7 cellular contexts compared by ENCODE assay signal in the genomic region with DNA sequence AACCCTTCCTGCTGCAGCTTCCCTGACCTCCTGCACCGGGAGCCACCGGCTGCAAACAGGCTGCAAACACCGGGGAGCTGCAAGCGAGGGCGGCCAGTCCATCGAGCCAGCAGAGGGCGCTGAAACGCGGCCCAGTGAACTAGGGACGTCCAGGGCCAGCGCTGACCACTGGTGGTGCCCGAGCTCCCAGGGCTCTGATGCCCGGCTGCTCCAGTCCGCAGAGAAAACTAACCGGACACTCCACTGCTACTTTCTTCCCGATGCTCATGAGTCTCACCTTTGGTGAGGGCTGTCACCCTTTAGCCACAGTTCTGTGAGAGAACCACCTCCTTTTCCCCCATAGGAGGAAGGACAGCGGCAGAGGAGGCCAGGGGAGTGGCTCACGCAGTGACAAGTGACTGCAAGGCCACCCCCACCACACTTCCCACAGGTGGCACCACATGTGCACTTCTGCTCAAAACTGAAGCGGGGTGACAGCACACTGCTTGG.
DNase-seq lines count a peak whose midpoint lies in the region; ATAC-seq and FAIRE-seq lines count a peak whose summit lies in the region.

No MANE protein-coding gene starts in this region.

- peak overlapping the region; percentile 35 for H3K9ac ChIP-seq in endocrine pancreas (ENCODE audit: control insufficient read depth, insufficient read depth, low read length)

- H3K36me3 Mint-ChIP-seq in memory B cell, result no peaks in the 10 kb centered on the region

- H3K36me3 ChIP-seq in endocrine pancreas (ENCODE audit: control insufficient read depth, insufficient read depth, low read length), result no peaks in the 10 kb centered on the region

- H3K27ac Mint-ChIP-seq in memory B cell, result no peak overlapping the region

- peak overlapping the region; percentile 43 for H3K4me3 ChIP-seq in endocrine pancreas (ENCODE audit: control insufficient read depth, insufficient read depth, low read length)

- no peaks in the 10 kb centered on the region for H3K4me1 ChIP-seq in endocrine pancreas (ENCODE audit: control insufficient read depth, insufficient read depth, low read length)

- peaks cover 20% of the 10 kb centered on the region for H3K4me1 Mint-ChIP-seq in memory B cell

- peak; percentile 49 for FAIRE-seq in GM19239 (lab: Jason Lieb, UNC)

- peak; percentile 24 for DNase-seq in GM19239 (ENCODE audit: insufficient read length, low spot score)
- DNase-seq in NCI-H774 (lab: John Stamatoyannopoulos, UW), result peak; percentile 24
- peak in 2 of 3 experiments; percentile 12 to 17 for DNase-seq in activated CD8-positive, alpha-beta memory T cell treated with anti-CD3 and anti-CD28 coated beads for 48 hours (ENCODE audit: low read depth in 2 of 3, low spot score in 2 of 3)
- DNase-seq in memory B cell (ENCODE audit: low spot score in 2 of 2), result peak in 1 of 2 donors; percentile 28
- DNase-seq in stimulated activated CD8-positive, alpha-beta memory T cell treated with anti-CD3 and anti-CD28 coated beads, Interleukin-12 subunit alpha, Interleukin-12 subunit beta, amount 100 ng/mL, for 4 hours (ENCODE audit: low read depth), result peak; percentile 15

- H3K27me3 Mint-ChIP-seq in memory B cell, result no peaks in the 10 kb centered on the region

- H3K9me3 ChIP-seq in endocrine pancreas (ENCODE audit: control insufficient read depth, low read length), result no peaks in the 10 kb centered on the region

- ATAC-seq in memory B cell (ENCODE audit: low read depth) (peak; percentile 89), HG03457 (IDR thresholded peaks at IDR 0.05; ENCODE audit: unreplicated experiment) (no peak)

- H3K9me3 Mint-ChIP-seq in memory B cell, result no peaks in the 10 kb centered on the region

- H3K27me3 ChIP-seq in endocrine pancreas (ENCODE audit: control insufficient read depth, insufficient read depth, low read length), result no peaks in the 10 kb centered on the region

- peak overlapping the region; percentile 55 for H3K4me3 Mint-ChIP-seq in memory B cell
